Comparison of ENCODE assay signal across 21 cellular contexts in genomic region chr7:47438411-47439029, GRCh38.
DNase-seq lines count a peak whose midpoint lies in the region; ATAC-seq and TF ChIP-seq lines count a peak whose summit lies in the region.
"Had no signal": no experiment of that assay in that cellular context is flagged by ENCODE, and none has a peak within 500 bp of the region (broad histone marks: within the 10 kb centered on the region; RNA-seq: fewer than 3 reads in every experiment).

No MANE protein-coding gene starts in this region.

- no peak for TF ChIP-seq POLR2A in tibial nerve (IDR thresholded peaks at IDR 0.05)

- no peak overlapping the region for H2AFZ ChIP-seq in trophoblast cell (ENCODE audit: insufficient read depth, low read length, poor library complexity)

- no peak overlapping the region for H3K4ac ChIP-seq in trophoblast cell (ENCODE audit: low read depth, low read length)

- H4K91ac ChIP-seq in trophoblast cell (ENCODE audit: low read depth, low read length), result no peak overlapping the region

- no peak for ATAC-seq in left cardiac atrium
- no peak for ATAC-seq in GM19035 (IDR thresholded peaks at IDR 0.05; ENCODE audit: unreplicated experiment)
- ATAC-seq: CD8-positive, alpha-beta T cell had no signal

- H3K9ac ChIP-seq in trophoblast cell (ENCODE audit: low read length), result no peak overlapping the region

- no peak overlapping the region for H2BK120ac ChIP-seq in trophoblast cell (ENCODE audit: insufficient read depth, low read length, poor library complexity)

- H3K27ac ChIP-seq in trophoblast cell (ENCODE audit: low read depth, low read length) (no peak overlapping the region), tibial nerve (no peak overlapping the region)
- H3K27ac ChIP-seq: SK-N-MC had no signal

- H3K4me3 ChIP-seq in trophoblast cell (ENCODE audit: low read depth, low read length), result peak overlapping the region; percentile 51
- no peak overlapping the region for H3K4me3 ChIP-seq in tibial nerve
- H3K4me3 ChIP-seq: SK-N-MC had no signal

- H3K27me3 ChIP-seq in trophoblast cell (ENCODE audit: insufficient read depth, low read length) (no peaks in the 10 kb centered on the region), tibial nerve (no peaks in the 10 kb centered on the region)

- H2AK5ac ChIP-seq in trophoblast cell (ENCODE audit: low read length), result peak overlapping the region; percentile 45

- H3K79me1 ChIP-seq in trophoblast cell (ENCODE audit: low read length), result peaks cover 12% of the 10 kb centered on the region

- peaks cover 7% of the 10 kb centered on the region for H3K79me2 ChIP-seq in trophoblast cell (ENCODE audit: control insufficient read depth, insufficient read depth, low read length, poor library complexity)

- no peaks in the 10 kb centered on the region for H3K9me3 Mint-ChIP-seq in dendritic cell treated with granulocyte-macrophage colony-stimulating factor and Interleukin-4, amounts not matched to agents 40 ng/mL and 50 ng/mL, for 4 days
- H3K9me3 Mint-ChIP-seq: CD8-positive, alpha-beta T cell had no signal

- no peak for TF ChIP-seq CTCF in tibial nerve (IDR thresholded peaks at IDR 0.05)

- intact Hi-C loops in cardiac septum (cut with DNase I), result loop anchor here (5.0 kb wide), 1 partner anchor 379 kb away; no protein-coding TSS in a partner anchor
- intact Hi-C loops in left cardiac atrium (cut with DNase I), result loop anchor here (5.0 to 10.0 kb wide), 2 partner anchors 171 to 246 kb away; no protein-coding TSS in a partner anchor
- intact Hi-C loops in dendritic cell treated with granulocyte-macrophage colony-stimulating factor and Interleukin-4, amounts not matched to agents 40 ng/mL and 50 ng/mL, for 4 days (cut with micrococcal nuclease), result no loop called here

- H3K18ac ChIP-seq in trophoblast cell (ENCODE audit: low read length), result peak overlapping the region; percentile 61

- no peaks in the 10 kb centered on the region for H3K27me3 Mint-ChIP-seq in dendritic cell treated with granulocyte-macrophage colony-stimulating factor and Interleukin-4, amounts not matched to agents 40 ng/mL and 50 ng/mL, for 4 days

- no peak overlapping the region for H2BK5ac ChIP-seq in trophoblast cell (ENCODE audit: low read depth, low read length, poor library complexity)

- H3K4me1 ChIP-seq in trophoblast cell (ENCODE audit: control insufficient read depth in 1 of 2, insufficient read depth in 2 of 2, low read length in 2 of 2) (peaks cover 18 to 20% of the 10 kb centered on the region in 2 experiments), tibial nerve (peaks cover 0 to 41% (median 6%) of the 10 kb centered on the region in 4 donors)

- peaks cover 65% of the 10 kb centered on the region for H3K36me3 Mint-ChIP-seq in dendritic cell treated with granulocyte-macrophage colony-stimulating factor and Interleukin-4, amounts not matched to agents 40 ng/mL and 50 ng/mL, for 4 days (ENCODE audit: low read depth)
- H3K36me3 Mint-ChIP-seq: CD8-positive, alpha-beta T cell had no signal

- peak overlapping the region; percentile 26 for H3K27ac Mint-ChIP-seq in dendritic cell treated with granulocyte-macrophage colony-stimulating factor and Interleukin-4, amounts not matched to agents 40 ng/mL and 50 ng/mL, for 4 days
- H3K27ac Mint-ChIP-seq: CD8-positive, alpha-beta T cell had no signal

- H3K14ac ChIP-seq in trophoblast cell (ENCODE audit: low read length), result no peak overlapping the region

- H3K23ac ChIP-seq in trophoblast cell (ENCODE audit: low read length), result no peak overlapping the region

- TF ChIP-seq EP300 in tibial nerve (IDR thresholded peaks at IDR 0.05), result no peak

- H4K12ac ChIP-seq in trophoblast cell (ENCODE audit: low read depth, low read length), result no peak overlapping the region

- H3K4me1 Mint-ChIP-seq in dendritic cell treated with granulocyte-macrophage colony-stimulating factor and Interleukin-4, amounts not matched to agents 40 ng/mL and 50 ng/mL, for 4 days (ENCODE audit: low read depth), result peaks cover 10% of the 10 kb centered on the region

- H3K9me3 ChIP-seq in trophoblast cell (ENCODE audit: insufficient read depth, low read depth, low read length) (no peaks in the 10 kb centered on the region), tibial nerve (no peaks in the 10 kb centered on the region)

- H4K8ac ChIP-seq in trophoblast cell (ENCODE audit: low read depth, low read length), result peak overlapping the region; percentile 34

- H3K36me3 ChIP-seq in trophoblast cell (ENCODE audit: control insufficient read depth in 1 of 2, insufficient read depth in 2 of 2, low read length in 2 of 2), result peaks cover 37 to 44% of the 10 kb centered on the region in 2 experiments
- H3K36me3 ChIP-seq in tibial nerve, result peaks cover 0 to 31% (median 0%) of the 10 kb centered on the region in 3 donors

- DNase-seq in cardiac septum (ENCODE audit: low spot score), result peak; percentile 73
- no peak for DNase-seq in left cardiac atrium
- no peak for DNase-seq in trophoblast cell
- no peak for DNase-seq in globus pallidus (ENCODE audit: low spot score)
- no peak for DNase-seq in tibial nerve (ENCODE audit: low spot score in 2 of 2)
- DNase-seq in nucleus accumbens (lab: John Stamatoyannopoulos, UW), result no peak
- DNase-seq: 8988T; C1 segment of cervical spinal cord; CD8-positive, alpha-beta T cell; GDM1; H7; Kasumi-1; NCI-H1694; NCI-H2081; NCI-H446 treated with DMSO at 0.1 percent for 48 hours; NCI-H526 treated with DMSO at 0.1 percent for 48 hours; OCI-M1; SHP77 had no signal

- no peak overlapping the region for H3K4me3 Mint-ChIP-seq in dendritic cell treated with granulocyte-macrophage colony-stimulating factor and Interleukin-4, amounts not matched to agents 40 ng/mL and 50 ng/mL, for 4 days
- H3K4me3 Mint-ChIP-seq: CD8-positive, alpha-beta T cell had no signal

- WGBS in trophoblast cell (ENCODE audit: extremely low coverage, insufficient coverage, insufficient read length), result no CpG with 5 or more reads among the region's 5 CpGs
- WGBS in tibial nerve, 2 donors, result 77 to 87% methylated on average over 5 of the region's 5 CpGs

- peak overlapping the region; percentile 23 for H2BK12ac ChIP-seq in trophoblast cell (ENCODE audit: low read length)

- H3K4me2 ChIP-seq in trophoblast cell (ENCODE audit: low read length), result no peak overlapping the region
